ENCODE assay signal across 34 cellular contexts in genomic region chr1:80221319-80221718, GRCh38.
"Had no signal": no experiment of that assay in that cellular context is flagged by ENCODE, and none has a peak within 500 bp of the region (broad histone marks: within the 10 kb centered on the region; RNA-seq: fewer than 3 reads in every experiment).

No MANE protein-coding gene starts in this region.

- H3K4me3 ChIP-seq: MG63 had no signal

- H3K36me3 ChIP-seq: MG63 had no signal

- H3K9ac ChIP-seq: KMS-11 had no signal

- H3K9me3 ChIP-seq: MG63 had no signal

- H3K27ac ChIP-seq: KMS-11 had no signal

- H3K4me2 ChIP-seq: KMS-11 had no signal

- DNase-seq: Karpas-422, Kasumi-1, MG63, MM.1S, MV-4-11, NCI-H1048, NCI-H1092, NCI-H1092 treated with DMSO at 0.1 percent for 48 hours, NCI-H1105, NCI-H1105 treated with DMSO at 0.1 percent for 48 hours, NCI-H1417, NCI-H1417 treated with DMSO at 0.1 percent for 48 hours, NCI-H1436, NCI-H1436 treated with DMSO at 0.1 percent for 48 hours, NCI-H146, NCI-H1694, NCI-H1694 treated with DMSO at 0.1 percent for 48 hours, NCI-H187, NCI-H187 treated with DMSO at 0.1 percent for 48 hours, NCI-H1930, NCI-H2029, NCI-H2029 treated with DMSO at 0.1 percent for 48 hours, NCI-H2081, NCI-H2081 treated with DMSO at 0.1 percent for 48 hours, NCI-H2107, NCI-H2171, NCI-H2171 treated with DMSO at 0.1 percent for 48 hours, NCI-H2227 treated with DMSO at 0.1 percent for 48 hours, NCI-H226, NCI-H345, NCI-H446, NCI-H446 treated with DMSO at 0.1 percent for 48 hours, NCI-H510A had no signal
